1 cellular context compared by ENCODE assay signal in the genomic region with DNA sequence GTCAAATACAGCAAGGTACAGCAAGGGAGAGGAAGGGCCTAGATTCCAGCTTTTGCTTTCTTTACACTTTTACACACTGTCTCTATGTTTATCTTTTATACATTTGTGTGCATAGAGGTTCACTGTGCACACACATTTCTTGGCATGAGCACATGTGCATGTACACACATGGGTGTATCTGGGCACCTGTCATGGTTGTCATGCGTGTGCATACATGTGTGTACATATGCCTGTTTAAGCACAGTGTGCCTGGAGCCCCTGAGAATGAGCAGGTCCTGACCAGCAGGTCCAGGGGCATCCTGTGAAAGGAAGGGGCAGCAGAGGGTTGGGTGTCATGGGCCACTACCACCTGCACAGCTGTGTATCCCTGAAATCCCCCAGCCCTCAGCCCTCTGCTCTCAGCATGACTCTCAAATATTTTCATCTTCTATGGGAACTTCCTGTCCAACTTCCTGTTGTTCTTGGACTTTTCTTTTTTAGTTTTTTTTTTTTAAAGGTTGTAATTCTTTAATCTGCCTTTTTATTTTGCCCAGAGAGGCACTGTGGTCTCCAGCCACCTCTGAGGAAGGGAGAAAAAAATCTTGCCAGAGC.
TF ChIP-seq lines count a peak whose summit lies in the region.

No MANE protein-coding gene starts in this region.

TF ChIP-seq in HepG2, 621 proteins besides CTCF, POLR2A, EP300 and RAD21:
- TF ChIP-seq, protein P1, sequence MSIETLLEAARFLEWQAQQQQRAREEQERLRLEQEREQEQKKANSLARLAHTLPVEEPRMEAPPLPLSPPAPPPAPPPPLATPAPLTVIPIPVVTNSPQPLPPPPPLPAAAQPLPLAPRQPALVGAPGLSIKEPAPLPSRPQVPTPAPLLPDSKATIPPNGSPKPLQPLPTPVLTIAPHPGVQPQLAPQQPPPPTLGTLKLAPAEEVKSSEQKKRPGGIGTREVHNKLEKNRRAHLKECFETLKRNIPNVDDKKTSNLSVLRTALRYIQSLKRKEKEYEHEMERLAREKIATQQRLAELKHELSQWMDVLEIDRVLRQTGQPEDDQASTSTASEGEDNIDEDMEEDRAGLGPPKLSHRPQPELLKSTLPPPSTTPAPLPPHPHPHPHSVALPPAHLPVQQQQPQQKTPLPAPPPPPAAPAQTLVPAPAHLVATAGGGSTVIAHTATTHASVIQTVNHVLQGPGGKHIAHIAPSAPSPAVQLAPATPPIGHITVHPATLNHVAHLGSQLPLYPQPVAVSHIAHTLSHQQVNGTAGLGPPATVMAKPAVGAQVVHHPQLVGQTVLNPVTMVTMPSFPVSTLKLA (IDR thresholded peaks at IDR 0.05) = peak; percentile 88
- TF ChIP-seq, protein P2, sequence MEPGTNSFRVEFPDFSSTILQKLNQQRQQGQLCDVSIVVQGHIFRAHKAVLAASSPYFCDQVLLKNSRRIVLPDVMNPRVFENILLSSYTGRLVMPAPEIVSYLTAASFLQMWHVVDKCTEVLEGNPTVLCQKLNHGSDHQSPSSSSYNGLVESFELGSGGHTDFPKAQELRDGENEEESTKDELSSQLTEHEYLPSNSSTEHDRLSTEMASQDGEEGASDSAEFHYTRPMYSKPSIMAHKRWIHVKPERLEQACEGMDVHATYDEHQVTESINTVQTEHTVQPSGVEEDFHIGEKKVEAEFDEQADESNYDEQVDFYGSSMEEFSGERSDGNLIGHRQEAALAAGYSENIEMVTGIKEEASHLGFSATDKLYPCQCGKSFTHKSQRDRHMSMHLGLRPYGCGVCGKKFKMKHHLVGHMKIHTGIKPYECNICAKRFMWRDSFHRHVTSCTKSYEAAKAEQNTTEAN (CRISPR knock-in tag; conservative IDR thresholded peaks at IDR 0.05) = no peak
